Comparison of ENCODE assay signal across 8 cellular contexts in genomic region chr3:16319307-16319706, GRCh38. TPM values are rescaled to one million over a fixed set of nuclear protein-coding genes. Genes with fewer than 3 reads are reported as not detected.
DNase-seq lines count a peak whose midpoint lies in the region; ATAC-seq and TF ChIP-seq lines count a peak whose summit lies in the region.

No MANE protein-coding gene starts in this region.

- peaks cover 23% of the 10 kb centered on the region for H3K4me1 ChIP-seq in OCI-LY3 (ENCODE audit: low read length)
- peaks cover 19% of the 10 kb centered on the region for H3K4me1 ChIP-seq in lower lobe of right lung
- H3K4me1 ChIP-seq in subcutaneous abdominal adipose tissue (ENCODE audit: control insufficient read depth in 5 of 5, insufficient read depth in 5 of 5, low read length in 5 of 5): peaks cover 6 to 35% (median 30%) of the 10 kb centered on the region in 5 donors

- H3K36me3 ChIP-seq in OCI-LY3 (replicated peaks; ENCODE audit: low read depth, low read length) (peaks cover 85% of the 10 kb centered on the region), lower lobe of right lung (peaks cover 89% of the 10 kb centered on the region), subcutaneous abdominal adipose tissue (ENCODE audit: control insufficient read depth in 5 of 5, insufficient read depth in 5 of 5, low read length in 5 of 5) (peaks cover 5 to 81% (median 70%) of the 10 kb centered on the region in 5 donors)

- no peak overlapping the region for H2AFZ ChIP-seq in OCI-LY3 (ENCODE audit: low read depth, low read length)

- H3K9ac ChIP-seq in OCI-LY3 (ENCODE audit: low read length): no peak overlapping the region
- H3K9ac ChIP-seq in subcutaneous abdominal adipose tissue (ENCODE audit: low read length in 5 of 5): no peak overlapping the region

- H3K9me3 ChIP-seq in OCI-LY3 (ENCODE audit: insufficient read depth, low read length) (no peaks in the 10 kb centered on the region), lower lobe of right lung (no peaks in the 10 kb centered on the region), subcutaneous abdominal adipose tissue (ENCODE audit: control insufficient read depth in 5 of 5, low read length in 5 of 5) (no peaks in the 10 kb centered on the region)

- H3K27me3 ChIP-seq in OCI-LY3 (ENCODE audit: low read depth, low read length) (no peaks in the 10 kb centered on the region), lower lobe of right lung (ENCODE audit: low read depth) (no peaks in the 10 kb centered on the region), subcutaneous abdominal adipose tissue (ENCODE audit: control insufficient read depth in 5 of 5, insufficient read depth in 4 of 5, low read length in 5 of 5) (no peaks in the 10 kb centered on the region)

- H3K79me2 ChIP-seq in OCI-LY3 (ENCODE audit: low read length): peaks cover 20% of the 10 kb centered on the region

- TF ChIP-seq CTCF in OCI-LY3 (IDR thresholded peaks at IDR 0.05; ENCODE audit: low read depth, low read length) (peak; percentile 80), lower lobe of right lung (IDR thresholded peaks at IDR 0.05) (peak; percentile 31)

- H3K4me3 ChIP-seq in OCI-LY3 (ENCODE audit: low read length): no peak overlapping the region
- H3K4me3 ChIP-seq in lower lobe of right lung: no peak overlapping the region
- H3K4me3 ChIP-seq in subcutaneous abdominal adipose tissue (ENCODE audit: low read depth in 1 of 5, low read length in 5 of 5): no peak overlapping the region

- peak; percentile 46 to 50 for ATAC-seq in lower lobe of right lung
- no peak for ATAC-seq in GM21723 (IDR thresholded peaks at IDR 0.05; ENCODE audit: unreplicated experiment)
- ATAC-seq in HG02938 (IDR thresholded peaks at IDR 0.05; ENCODE audit: unreplicated experiment): no peak

- no peak overlapping the region for H3K4me2 ChIP-seq in OCI-LY3 (ENCODE audit: low read length)

- intact Hi-C loops in lower lobe of right lung (cut with DNase I): no loop called here

- no peak overlapping the region for H3K27ac ChIP-seq in OCI-LY3 (ENCODE audit: low read length)
- no peak overlapping the region for H3K27ac ChIP-seq in lower lobe of right lung
- H3K27ac ChIP-seq in subcutaneous abdominal adipose tissue (ENCODE audit: low read depth, low read length): peak overlapping the region; percentile 80

- DNase-seq in ELF-1 (ENCODE audit: low read depth, low spot score): peak; percentile 23
- peak; percentile 47 to 72 for DNase-seq in activated T-helper 1 cell treated with anti-CD3 and anti-CD28 coated beads, Interleukin-2, amount 50 U/mL, for 16 hours (ENCODE audit: low read depth in 1 of 2, low spot score in 1 of 2)
- no peak for DNase-seq in lower lobe of right lung
- DNase-seq in superior temporal gyrus (ENCODE audit: extremely low spot score): no peak

- peaks cover 34% of the 10 kb centered on the region for H4K20me1 ChIP-seq in OCI-LY3 (ENCODE audit: insufficient read depth, low read length)

RNA-seq across cellular contexts. Expression of gene OXNAD1, which starts 54.3 kb away (rescaled TPM):
- total RNA-seq in lower lobe of right lung: 13.1 TPM

RNA-seq across cellular contexts. Expression of gene DPH3, which starts 54.6 kb away (rescaled TPM):
- 29.0 TPM for total RNA-seq in lower lobe of right lung

Comparison
In these comparisons a context has a peak if more than half of its experiments do, and no peak if none do; other contexts are left out.
1. DNase-seq: peak in ELF-1 (single experiment) and activated T-helper 1 cell treated with anti-CD3 and anti-CD28 coated beads, Interleukin-2, amount 50 U/mL, for 16 hours (2 of 2); none in lower lobe of right lung (single experiment) and superior temporal gyrus (single experiment).
2. ATAC-seq: peak in lower lobe of right lung (2 of 2); none in GM21723 (single experiment) and HG02938 (single experiment).